9 cellular contexts compared by ENCODE assay signal in genomic region chr1:172934417-172934762, GRCh38.
DNase-seq lines count a peak whose midpoint lies in the region; ATAC-seq, FAIRE-seq and TF ChIP-seq lines count a peak whose summit lies in the region.
"Had no signal": no experiment of that assay in that cellular context is flagged by ENCODE, and none has a peak within 500 bp of the region (broad histone marks: within the 10 kb centered on the region; RNA-seq: fewer than 3 reads in every experiment).

No MANE protein-coding gene starts in this region.

- no peaks in the 10 kb centered on the region for H3K9me3 ChIP-seq in HCT116 (ENCODE audit: control insufficient read depth in 1 of 2, insufficient read depth in 1 of 2, low read depth in 1 of 2, low read length in 2 of 2)
- H3K9me3 ChIP-seq in SU-DHL-6 (ENCODE audit: insufficient read depth, low read length) = no peaks in the 10 kb centered on the region
- no peaks in the 10 kb centered on the region for H3K9me3 ChIP-seq in kidney (ENCODE audit: control insufficient read depth in 1 of 2, low read length in 2 of 2)
- H3K9me3 ChIP-seq in stomach = no peaks in the 10 kb centered on the region

- no peak overlapping the region for H2AFZ ChIP-seq in HCT116 (ENCODE audit: low read depth, low read length, poor library complexity, severe bottlenecking)
- peak overlapping the region; percentile 5 for H2AFZ ChIP-seq in SU-DHL-6 (ENCODE audit: low read depth, low read length, severe bottlenecking)

- H3F3A ChIP-seq in SU-DHL-6 (ENCODE audit: insufficient read depth) = no peaks in the 10 kb centered on the region

- FAIRE-seq in kidney (lab: Jason Lieb, UNC) = no peak

- H3K79me2 ChIP-seq in HCT116 (ENCODE audit: insufficient read depth, low read length) (peaks cover 40% of the 10 kb centered on the region), SU-DHL-6 (ENCODE audit: insufficient read depth, low read length) (no peaks in the 10 kb centered on the region)

- BruUV-seq in HCT116 (replicated peaks; lab: Mats Ljungman, UMichigan) = TSS peak; percentile 93

- H3K4me2 ChIP-seq in HCT116 (ENCODE audit: low read length) (peak overlapping the region; percentile 92), SU-DHL-6 (ENCODE audit: low read depth, low read length, poor library complexity, severe bottlenecking) (no peak overlapping the region)

- no peaks in the 10 kb centered on the region for H4K20me1 ChIP-seq in HCT116 (ENCODE audit: insufficient read depth)
- no peaks in the 10 kb centered on the region for H4K20me1 ChIP-seq in SU-DHL-6 (ENCODE audit: low read depth, low read length)

- H3K9me2 ChIP-seq in HCT116 (ENCODE audit: insufficient read depth) (no peaks in the 10 kb centered on the region), SU-DHL-6 (replicated peaks; ENCODE audit: insufficient read depth, low read length) (no peaks in the 10 kb centered on the region)

- H3K27me3 ChIP-seq in HCT116 (ENCODE audit: insufficient read depth, low read length) = no peaks in the 10 kb centered on the region
- no peaks in the 10 kb centered on the region for H3K27me3 ChIP-seq in SU-DHL-6 (ENCODE audit: low read length)
- no peaks in the 10 kb centered on the region for H3K27me3 ChIP-seq in stomach

- H3K4me1 ChIP-seq in HCT116 (ENCODE audit: control insufficient read depth in 1 of 2, insufficient read depth in 2 of 2, low read length in 2 of 2) = peaks cover 32 to 55% of the 10 kb centered on the region in 2 experiments
- peaks cover 0 to 5% of the 10 kb centered on the region in 2 donors for H3K4me1 ChIP-seq in kidney (ENCODE audit: control insufficient read depth in 1 of 2, insufficient read depth in 1 of 2, low read depth in 1 of 2, low read length in 2 of 2)
- peaks cover 6 to 25% (median 9%) of the 10 kb centered on the region in 4 donors for H3K4me1 ChIP-seq in stomach

- DNase-seq in HCT116 (ENCODE audit: low read depth, low spot score) (no peak), kidney (no peak), stomach (no peak), NCI-H1092 treated with DMSO at 0.1 percent for 48 hours (lab: John Stamatoyannopoulos, UW) (no peak)
- DNase-seq in activated effector memory CD4-positive, alpha-beta T cell treated with anti-CD3 and anti-CD28 coated beads, Interleukin-2, amount 50 U/mL, for 16 hours = no peak
- DNase-seq: activated B cell treated with CpG ODN at 0.5 μM for 24 hours, DMS79 treated with DMSO at 0.1 percent for 48 hours had no signal

- H3K36me3 ChIP-seq in HCT116 (ENCODE audit: control insufficient read depth in 1 of 2, insufficient read depth in 2 of 2, low read length in 2 of 2) (peaks cover 2 to 13% of the 10 kb centered on the region in 2 experiments; a peak in 2 of 4 replicates), SU-DHL-6 (ENCODE audit: low read length) (no peaks in the 10 kb centered on the region), kidney (ENCODE audit: control insufficient read depth in 1 of 2, insufficient read depth in 2 of 2, low read length in 2 of 2) (no peaks in the 10 kb centered on the region), stomach (no peaks in the 10 kb centered on the region)

- intact Hi-C loops in HCT116 (cut with micrococcal nuclease) (no loop called here), kidney (cut with DNase I) (no loop called here), stomach (cut with DNase I; ENCODE audit: low total_unique reads) (no loop called here)

- H3K9ac ChIP-seq in HCT116 (ENCODE audit: low read length) (peak overlapping the region; percentile 70), SU-DHL-6 (ENCODE audit: low read length) (no peak overlapping the region), kidney (ENCODE audit: low read length in 2 of 2) (no peak overlapping the region)

- WGBS in stomach, 5 donors = 57 to 87% (median 76%) methylated on average over 4 of the region's 4 CpGs

- POLR2A ChIA-PET in HCT116 (lab: Charles Lee) = no interaction called here

- TF ChIP-seq POLR2A in HCT116 (IDR thresholded peaks at IDR 0.05; ENCODE audit: borderline replicate concordance, extremely low read depth, insufficient read depth, insufficient read length) = no peak
- no peak for TF ChIP-seq POLR2A in stomach (IDR thresholded peaks at IDR 0.05)

- TF ChIP-seq EP300 in stomach (IDR thresholded peaks at IDR 0.05) = no peak

- RAD21 ChIA-PET in HCT116 (lab: Charles Lee; ENCODE audit: low non-redundant PET in 1 of 2, low total read pairs in 2 of 2, uncharacterized antibody in 2 of 2, unreplicated experiment in 2 of 2) = no interaction called here

- ATAC-seq in HCT116 (no peak; the same call in 1 of the 2 replicates), GM18520 (IDR thresholded peaks at IDR 0.05; ENCODE audit: unreplicated experiment) (no peak)

- no peak for TF ChIP-seq RAD21 in HCT116 (IDR thresholded peaks at IDR 0.05; ENCODE audit: low read depth)

- CTCF ChIA-PET in HCT116 (lab: Charles Lee) = no interaction called here

- peak overlapping the region in 1 of 2 experiments; percentile 63; a peak in 2 of 4 replicates for H3K4me3 ChIP-seq in HCT116 (replicated peaks in 1 of 2; ENCODE audit: low read depth in 1 of 2, low read length in 2 of 2)
- no peak overlapping the region for H3K4me3 ChIP-seq in SU-DHL-6 (ENCODE audit: insufficient read depth, low read length, poor library complexity, severe bottlenecking)
- H3K4me3 ChIP-seq in kidney (ENCODE audit: low read length in 2 of 2) = no peak overlapping the region
- no peak overlapping the region for H3K4me3 ChIP-seq in stomach

- TF ChIP-seq CTCF in HCT116 (IDR thresholded peaks at IDR 0.05 in 2 of 3, conservative IDR thresholded peaks at IDR 0.05 in 1 of 3; ENCODE audit: borderline replicate concordance in 1 of 3, insufficient read depth in 1 of 3, low read depth in 2 of 3, low read length in 2 of 3) (no peak), SU-DHL-6 (IDR thresholded peaks at IDR 0.05; ENCODE audit: insufficient read depth, low read length, poor library complexity, severe bottlenecking) (no peak), kidney (IDR thresholded peaks at IDR 0.05; ENCODE audit: borderline replicate concordance, extremely low read depth, insufficient read depth) (no peak), stomach (IDR thresholded peaks at IDR 0.05) (no peak)

- H3K27ac ChIP-seq in HCT116 (ENCODE audit: low read depth, low read length) (peak overlapping the region; percentile 89), SU-DHL-6 (ENCODE audit: low read depth, low read length) (no peak overlapping the region), kidney (ENCODE audit: low read depth in 2 of 2, low read length in 2 of 2) (peak overlapping the region; percentile 47 to 54), stomach (peak overlapping the region; percentile 48 to 76 (median 61))

TF ChIP-seq in HCT116, 20 proteins besides CTCF, POLR2A, EP300 and RAD21:
- TF ChIP-seq ELF1 (IDR thresholded peaks at IDR 0.05; ENCODE audit: borderline replicate concordance, low read depth) (no peak), ATF3 (IDR thresholded peaks at IDR 0.05) (no peak), CBX3 (IDR thresholded peaks at IDR 0.05; ENCODE audit: low read depth) (no peak), REST (IDR thresholded peaks at IDR 0.05; ENCODE audit: low read depth) (no peak), YY1 (IDR thresholded peaks at IDR 0.05; ENCODE audit: extremely low read depth, insufficient replicate concordance, low read depth, low read length) (no peak), POLR2AphosphoS5 (IDR thresholded peaks at IDR 0.05; ENCODE audit: low read depth, low read length) (no peak)
